8 cellular contexts compared by ENCODE assay signal in the genomic region with DNA sequence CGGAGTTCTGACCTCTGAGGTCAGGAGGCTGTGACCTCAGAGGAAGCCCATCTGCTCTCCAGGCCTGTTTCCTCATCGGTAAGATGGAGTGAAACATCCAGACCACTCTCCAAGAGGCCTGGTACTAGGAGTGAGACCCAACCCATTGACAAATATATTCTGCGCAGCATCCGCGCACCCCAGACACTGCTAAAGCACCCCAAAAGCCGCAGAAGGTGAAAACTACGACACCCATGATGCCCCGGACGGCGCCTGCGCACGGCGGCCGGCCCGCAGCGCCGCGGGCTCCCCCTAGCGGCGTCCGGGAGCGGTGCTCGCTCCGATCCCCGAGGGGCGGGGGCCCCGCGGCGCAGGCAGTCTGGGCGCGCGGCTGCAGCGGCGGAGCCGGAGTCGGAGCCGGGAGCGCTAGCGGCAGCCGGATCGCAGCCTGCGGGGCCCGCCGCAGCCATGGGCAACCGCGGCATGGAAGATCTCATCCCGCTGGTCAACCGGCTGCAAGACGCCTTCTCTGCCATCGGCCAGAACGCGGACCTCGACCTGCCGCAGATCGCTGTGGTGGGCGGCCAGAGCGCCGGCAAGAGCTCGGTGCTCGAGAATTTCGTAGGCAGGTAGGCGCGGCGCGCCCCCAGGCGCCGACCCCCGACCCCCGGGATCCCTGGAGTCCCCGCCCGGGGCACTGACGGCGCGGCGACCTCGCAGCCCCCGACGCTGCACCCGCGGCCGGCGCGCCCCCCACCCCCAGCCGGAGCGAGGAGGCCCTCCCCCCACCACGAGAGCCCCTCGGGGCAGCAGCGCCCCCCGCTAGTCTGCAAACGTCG. TPM values are rescaled to one million over a fixed set of nuclear protein-coding genes. Genes with fewer than 3 reads are reported as not detected.
A peak's percentile ranks its signal among the peaks of the same experiment; 100 is the strongest.
DNase-seq lines count a peak whose midpoint lies in the region; ATAC-seq and TF ChIP-seq lines count a peak whose summit lies in the region.

A gene (plus strand): TSS at position 356 of the 818 bp plus-strand sequence. CDS start 92 bp downstream, at position 448.

- intact Hi-C loops in stomach (cut with DNase I; ENCODE audit: low total_unique reads): no loop called here

- peak; percentile 30 for DNase-seq in HS-27A (ENCODE audit: low read depth)
- DNase-seq in RPMI8226: peak; percentile 88
- peak; percentile 89 for DNase-seq in activated effector memory CD4-positive, alpha-beta T cell treated with anti-CD3 and anti-CD28 coated beads, Interleukin-2, amount 50 U/mL, for 16 hours
- DNase-seq in foreskin fibroblast: peak in 1 of 2 donors; percentile 83
- DNase-seq in stomach: peak; percentile 69

- no peaks in the 10 kb centered on the region for H3F3A ChIP-seq in neural cell (ENCODE audit: insufficient read depth, low read length, poor library complexity, severe bottlenecking)

- peaks cover 51% of the 10 kb centered on the region for H3K4me1 ChIP-seq in BLaER1
- H3K4me1 ChIP-seq in stomach: peaks cover 11 to 18% (median 15%) of the 10 kb centered on the region in 4 donors

- peak within 1 kb of the TSS; percentile 73 for H2AFZ ChIP-seq in neural cell (ENCODE audit: low read depth, low read length)

- H3K4me3 ChIP-seq in BLaER1 (peak within 1 kb of the TSS; percentile 78), foreskin fibroblast (ENCODE audit: low read depth in 1 of 2, low read length in 2 of 2) (peak within 1 kb of the TSS; percentile 76 to 81), neural cell (ENCODE audit: low read length) (peak within 1 kb of the TSS; percentile 99), stomach (peak within 1 kb of the TSS; percentile 60 to 89 (median 68))

- 0 to 2% (median 1%) methylated on average over 26 to 91 of the region's 91 CpGs for WGBS in stomach, 5 donors

- H3K36me3 ChIP-seq in BLaER1: no peaks in the 10 kb centered on the region
- H3K36me3 ChIP-seq in neural cell (ENCODE audit: insufficient read depth, low read length): peaks cover 5% of the 10 kb centered on the region
- no peaks in the 10 kb centered on the region for H3K36me3 ChIP-seq in stomach

- H3K9ac ChIP-seq in BLaER1 (peak within 1 kb of the TSS; percentile 75), neural cell (ENCODE audit: low read length) (peak within 1 kb of the TSS; percentile 97)

- ATAC-seq in GM19324 (IDR thresholded peaks at IDR 0.05; ENCODE audit: low FRiP score, unreplicated experiment): peak; percentile 85

- no peaks in the 10 kb centered on the region for H3K9me2 ChIP-seq in neural cell (ENCODE audit: insufficient read depth, low read length)

- TF ChIP-seq RAD21 in neural cell (conservative IDR thresholded peaks at IDR 0.05): peak; percentile 45

- TF ChIP-seq CTCF in foreskin fibroblast (IDR thresholded peaks at IDR 0.05; ENCODE audit: low read depth, low read length) (peak; percentile 38), neural cell (IDR thresholded peaks at IDR 0.05; ENCODE audit: poor library complexity, severe bottlenecking) (peak; percentile 99), stomach (IDR thresholded peaks at IDR 0.05) (peak in 4 of 7 experiments; percentile 28 to 98 (median 86))

- H3K27ac ChIP-seq in BLaER1: peak within 1 kb of the TSS; percentile 39
- H3K27ac ChIP-seq in neural cell (ENCODE audit: low read length): peak within 1 kb of the TSS; percentile 97
- H3K27ac ChIP-seq in stomach: peak within 1 kb of the TSS in 3 of 5 donors; percentile 40 to 75 (median 58)

- H4K20me1 ChIP-seq in BLaER1 (no peaks in the 10 kb centered on the region), neural cell (ENCODE audit: insufficient read depth) (no peaks in the 10 kb centered on the region)

- no peak for TF ChIP-seq POLR2A in stomach (IDR thresholded peaks at IDR 0.05)

- H3K4me2 ChIP-seq in BLaER1 (peak within 1 kb of the TSS; percentile 100), neural cell (ENCODE audit: low read length) (peak within 1 kb of the TSS; percentile 96)

- no peaks in the 10 kb centered on the region for H3K9me3 ChIP-seq in BLaER1
- H3K9me3 ChIP-seq in neural cell (ENCODE audit: low read length): no peaks in the 10 kb centered on the region
- H3K9me3 ChIP-seq in stomach: no peaks in the 10 kb centered on the region

- peaks cover 17% of the 10 kb centered on the region for H3K79me2 ChIP-seq in neural cell (replicated peaks; ENCODE audit: insufficient read depth, low read length)

- peak; percentile 39 for TF ChIP-seq EP300 in neural cell (conservative IDR thresholded peaks at IDR 0.05; ENCODE audit: poor library complexity, severe bottlenecking)
- no peak for TF ChIP-seq EP300 in stomach (IDR thresholded peaks at IDR 0.05)

- H3K27me3 ChIP-seq in BLaER1: no peaks in the 10 kb centered on the region
- no peaks in the 10 kb centered on the region for H3K27me3 ChIP-seq in neural cell (ENCODE audit: insufficient read depth, low read depth, low read length)
- peaks cover 6 to 42% (median 26%) of the 10 kb centered on the region in 3 donors for H3K27me3 ChIP-seq in stomach

TF ChIP-seq in neural cell, 6 proteins besides CTCF, POLR2A, EP300 and RAD21:
- TF ChIP-seq MXI1 (conservative IDR thresholded peaks at IDR 0.05; ENCODE audit: poor library complexity, severe bottlenecking): peak; percentile 56
- peak; percentile 60 for TF ChIP-seq SMC3 (conservative IDR thresholded peaks at IDR 0.05; ENCODE audit: poor library complexity)
- no peak for TF ChIP-seq EZH2 (IDR thresholded peaks at IDR 0.05; ENCODE audit: borderline replicate concordance, insufficient read depth, low read length, poor library complexity, severe bottlenecking)
- TF ChIP-seq POLR2AphosphoS5 (IDR thresholded peaks at IDR 0.05): peak; percentile 95
- TF ChIP-seq TAF1 (IDR thresholded peaks at IDR 0.05; ENCODE audit: low read depth): peak; percentile 50
- TF ChIP-seq, protein P1, sequence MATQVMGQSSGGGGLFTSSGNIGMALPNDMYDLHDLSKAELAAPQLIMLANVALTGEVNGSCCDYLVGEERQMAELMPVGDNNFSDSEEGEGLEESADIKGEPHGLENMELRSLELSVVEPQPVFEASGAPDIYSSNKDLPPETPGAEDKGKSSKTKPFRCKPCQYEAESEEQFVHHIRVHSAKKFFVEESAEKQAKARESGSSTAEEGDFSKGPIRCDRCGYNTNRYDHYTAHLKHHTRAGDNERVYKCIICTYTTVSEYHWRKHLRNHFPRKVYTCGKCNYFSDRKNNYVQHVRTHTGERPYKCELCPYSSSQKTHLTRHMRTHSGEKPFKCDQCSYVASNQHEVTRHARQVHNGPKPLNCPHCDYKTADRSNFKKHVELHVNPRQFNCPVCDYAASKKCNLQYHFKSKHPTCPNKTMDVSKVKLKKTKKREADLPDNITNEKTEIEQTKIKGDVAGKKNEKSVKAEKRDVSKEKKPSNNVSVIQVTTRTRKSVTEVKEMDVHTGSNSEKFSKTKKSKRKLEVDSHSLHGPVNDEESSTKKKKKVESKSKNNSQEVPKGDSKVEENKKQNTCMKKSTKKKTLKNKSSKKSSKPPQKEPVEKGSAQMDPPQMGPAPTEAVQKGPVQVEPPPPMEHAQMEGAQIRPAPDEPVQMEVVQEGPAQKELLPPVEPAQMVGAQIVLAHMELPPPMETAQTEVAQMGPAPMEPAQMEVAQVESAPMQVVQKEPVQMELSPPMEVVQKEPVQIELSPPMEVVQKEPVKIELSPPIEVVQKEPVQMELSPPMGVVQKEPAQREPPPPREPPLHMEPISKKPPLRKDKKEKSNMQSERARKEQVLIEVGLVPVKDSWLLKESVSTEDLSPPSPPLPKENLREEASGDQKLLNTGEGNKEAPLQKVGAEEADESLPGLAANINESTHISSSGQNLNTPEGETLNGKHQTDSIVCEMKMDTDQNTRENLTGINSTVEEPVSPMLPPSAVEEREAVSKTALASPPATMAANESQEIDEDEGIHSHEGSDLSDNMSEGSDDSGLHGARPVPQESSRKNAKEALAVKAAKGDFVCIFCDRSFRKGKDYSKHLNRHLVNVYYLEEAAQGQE (IDR thresholded peaks at IDR 0.05; ENCODE audit: borderline replicate concordance): no peak
TF ChIP-seq in neural cell: peak in this region for 4.

RNA-seq across cellular contexts. Expression of the gene that starts here (rescaled TPM):
- 104 and 180 TPM in 2 replicates for polyA plus RNA-seq in neural cell
- polyA minus RNA-seq in neural cell: 268 and 298 TPM in 2 replicates
- 10 to 100 TPM; 20.1 to 60.8 (median 25.0) TPM for total RNA-seq in stomach
- 1 to 10 TPM; 2.3 to 4.8 (median 3.5) TPM for polyA plus RNA-seq in stomach

Comparison
In these comparisons a context has a peak if more than half of its experiments do, and no peak if none do; other contexts are left out.
1. RNA of the gene that starts here (polyA plus RNA-seq): 104 to 180 TPM in neural cell; 2.3 to 4.8 TPM in stomach; every median in the first group is over 10 times any median in the second.
2. H3K27ac ChIP-seq: peak in every context shown above with its lines; median percentile 97 in neural cell; 58 in stomach; 39 in BLaER1.
3. CTCF ChIP-seq: peak in every context shown above with its lines; median percentile 99 in neural cell; 86 in stomach; 38 in foreskin fibroblast.
4. Peak in every context shown above with its lines, with median percentiles within 50 percentile points of each other: H3K4me3 ChIP-seq.